38 cellular contexts compared by ENCODE assay signal in the genomic region with DNA sequence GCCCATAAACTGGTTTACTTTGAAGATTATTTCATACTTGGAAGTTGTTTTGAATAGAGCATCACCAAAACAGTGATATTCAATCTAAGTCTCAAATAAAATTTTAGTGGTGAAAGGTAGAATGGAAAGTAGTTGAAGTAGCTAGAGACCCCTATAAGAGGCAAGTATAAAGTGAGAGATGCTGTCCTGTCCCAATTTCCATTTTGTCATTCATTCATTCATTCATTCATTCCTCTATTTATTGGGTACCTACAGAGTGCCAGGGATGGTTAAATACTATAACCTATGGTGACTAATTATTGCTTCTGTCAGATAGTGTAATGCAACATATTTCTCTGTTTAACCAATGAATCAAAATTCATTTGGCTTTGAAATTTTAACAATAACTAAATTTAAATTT. TPM values are rescaled to one million over a fixed set of nuclear protein-coding genes. Genes with fewer than 3 reads are reported as not detected.
"Had no signal": no experiment of that assay in that cellular context is flagged by ENCODE, and none has a peak within 500 bp of the region (broad histone marks: within the 10 kb centered on the region; RNA-seq: fewer than 3 reads in every experiment).

No MANE protein-coding gene starts in this region.

- H3K4me1 ChIP-seq: adrenal gland, body of pancreas, breast epithelium had no signal

- DNase-seq: activated B cell treated with CpG ODN at 0.5 μM for 24 hours; activated CD4-positive, alpha-beta memory T cell treated with anti-CD3 and anti-CD28 coated beads for 36 hours; activated CD4-positive, alpha-beta T cell treated with anti-CD3 and anti-CD28 coated beads for 4 hours; activated CD4-positive, alpha-beta T cell treated with anti-CD3 and anti-CD28 coated beads, Interleukin-2, amount 10 ng/mL, durations not matched to agents 24 days and 14 days; activated CD4-positive, alpha-beta T cell treated with anti-CD3 and anti-CD28 coated beads, Interleukin-2, amount 50 U/mL, for 1 hour; activated CD4-positive, alpha-beta T cell treated with anti-CD3 and anti-CD28 coated beads, Interleukin-2, amount 50 U/mL, for 4 hours; activated CD4-positive, CD25-positive, alpha-beta regulatory T cell treated with anti-CD3 and anti-CD28 coated beads, Interleukin-2, amount 50 U/mL, for 72 hours; activated CD8-positive, alpha-beta memory T cell treated with anti-CD3 and anti-CD28 coated beads, Interleukin-2, amount 50 U/mL, for 4 hours; activated CD8-positive, alpha-beta T cell treated with anti-CD3 and anti-CD28 coated beads for 36 hours; activated effector memory CD4-positive, alpha-beta T cell treated with anti-CD3 and anti-CD28 coated beads, Interleukin-2, amount 50 U/mL, for 16 hours; activated gamma-delta T cell treated with Interleukin-2 at 50 U/mL for 16 hours; activated naive CD4-positive, alpha-beta T cell; activated naive CD4-positive, alpha-beta T cell treated with anti-CD3 and anti-CD28 coated beads for 36 hours; activated naive CD4-positive, alpha-beta T cell treated with anti-CD3 and anti-CD28 coated beads, Interleukin-2, amount 50 U/mL, for 16 hours; activated naive CD8-positive, alpha-beta T cell treated with anti-CD3 and anti-CD28 coated beads for 36 hours; activated T-cell treated with anti-CD3 and anti-CD28 coated beads for 4 hours; activated T-cell treated with anti-CD3 and anti-CD28 coated beads, Interleukin-2, amount 50 U/mL, for 1 hour; activated T-cell treated with anti-CD3 and anti-CD28 coated beads, Interleukin-2, amount 50 U/mL, for 4 hours; activated T-cell treated with anti-CD3 and anti-CD28 coated beads, Interleukin-2, amount 50 U/mL, for 72 hours; adrenal gland; amniotic stem cell; aorta; body of pancreas; brain microvascular endothelial cell; central memory CD4-positive, alpha-beta T cell; T-helper 1 cell; T-helper 2 cell; T-helper 9 cell had no signal

- H3K9me3 ChIP-seq: adrenal gland, body of pancreas, breast epithelium had no signal

- ATAC-seq: activated CD8-positive, alpha-beta T cell treated with anti-CD3 and anti-CD28 coated beads for 36 hours; activated naive CD4-positive, alpha-beta T cell treated with anti-CD3 and anti-CD28 coated beads, Interleukin-2, amount 50 U/mL, for 72 hours; activated T-cell treated with anti-CD3 and anti-CD28 coated beads, Interleukin-2, amount 50 U/mL, for 4 hours; activated T-cell treated with anti-CD3 and anti-CD28 coated beads, Interleukin-2, amount 50 U/mL, for 72 hours; activated T-helper 17 cell treated with anti-CD3 and anti-CD28 coated beads, Interleukin-2, amount 50 U/mL, for 72 hours; body of pancreas had no signal

- FAIRE-seq: TTC549 had no signal

- H3K4me3 ChIP-seq: adrenal gland, body of pancreas, breast epithelium had no signal

- H3K27me3 ChIP-seq: adrenal gland, body of pancreas, breast epithelium had no signal

- H3K27ac ChIP-seq: adrenal gland, body of pancreas, brain microvascular endothelial cell, breast epithelium, VCaP had no signal

- H3K36me3 ChIP-seq: adrenal gland, brain microvascular endothelial cell, breast epithelium had no signal

RNA-seq across cellular contexts. Expression of a gene that starts 54.5 kb away (rescaled TPM):
- total RNA-seq: activated B cell treated with CpG ODN at 0.5 μM for 24 hours; activated CD4-positive, alpha-beta memory T cell treated with anti-CD3 and anti-CD28 coated beads for 36 hours; activated CD4-positive, alpha-beta T cell treated with anti-CD3 and anti-CD28 coated beads, Interleukin-2, amount 10 ng/mL, durations not matched to agents 24 days and 14 days; activated CD8-positive, alpha-beta memory T cell treated with anti-CD3 and anti-CD28 coated beads for 36 hours; activated CD8-positive, alpha-beta T cell treated with anti-CD3 and anti-CD28 coated beads for 36 hours; activated naive CD4-positive, alpha-beta T cell treated with anti-CD3 and anti-CD28 coated beads for 36 hours; activated naive CD4-positive, alpha-beta T cell treated with anti-CD3 and anti-CD28 coated beads, Interleukin-2, amount 50 U/mL, for 72 hours; activated naive CD8-positive, alpha-beta T cell treated with anti-CD3 and anti-CD28 coated beads for 36 hours; activated T-cell treated with anti-CD3 and anti-CD28 coated beads, Interleukin-2, amount 50 U/mL, for 4 hours; activated T-cell treated with anti-CD3 and anti-CD28 coated beads, Interleukin-2, amount 50 U/mL, for 72 hours; activated T-helper 1 cell treated with anti-CD3 and anti-CD28 coated beads, Interleukin-12 subunit alpha, Interleukin-12 subunit beta, Interleukin-2, Interleukin-4 antibody, amounts not matched to agents 30 ng/mL and 10 ng/mL and 1 ng/mL, durations not matched to agents 14 hours and 24 hours and 36 hours; activated T-helper 17 cell treated with anti-CD3 and anti-CD28 coated beads, Interleukin-2, amount 50 U/mL, for 72 hours; adrenal gland; aorta; astrocyte; body of pancreas; breast epithelium; cardiac septum; cerebellum had no signal
- polyA plus RNA-seq: adrenal gland, aorta had no signal
